ENCODE assay signal across 21 cellular contexts in genomic region chr12:62895351-62895750, GRCh38. TPM values are rescaled to one million over a fixed set of nuclear protein-coding genes. Genes with fewer than 3 reads are reported as not detected.
A peak's percentile ranks its signal among the peaks of the same experiment; 100 is the strongest.
DNase-seq lines count a peak whose midpoint lies in the region; ATAC-seq, FAIRE-seq and TF ChIP-seq lines count a peak whose summit lies in the region.
"Had no signal": no experiment of that assay in that cellular context is flagged by ENCODE, and none has a peak within 500 bp of the region (broad histone marks: within the 10 kb centered on the region; RNA-seq: fewer than 3 reads in every experiment).

No MANE protein-coding gene starts in this region.

- H3K4me1 ChIP-seq in HepG2 (ENCODE audit: insufficient read depth, low read length) (peaks cover 89% of the 10 kb centered on the region), right lobe of liver (peaks cover 0 to 6% (median 0%) of the 10 kb centered on the region in 4 donors)

- in situ Hi-C loops in HepG2 (cut with HindIII; ENCODE audit: extremely low pct_ligation_motif_present, low pct_unique_long_range_greater_than_20kb), result no loop called here

- H3K4me2 ChIP-seq in HepG2 (ENCODE audit: low read depth, low read length), result peak overlapping the region; percentile 25

- H3K79me2 ChIP-seq in HepG2 (ENCODE audit: insufficient read depth, low read length), result peaks cover 75% of the 10 kb centered on the region

- H3K36me3 ChIP-seq in HepG2 (replicated peaks in 1 of 2; ENCODE audit: control insufficient read depth in 1 of 2, insufficient read depth in 2 of 2, low read length in 2 of 2) (peaks cover 1 to 6% of the 10 kb centered on the region in 2 experiments; a peak in 2 of 5 replicates), right lobe of liver (no peaks in the 10 kb centered on the region)

- CTCF ChIA-PET in HepG2 (lab: Yijun Ruan, JAX; ENCODE audit: low intra/inter-chr PET ratio, low total read pairs), result no interaction called here

- peak; percentile 25 for DNase-seq in HepG2 (ENCODE audit: low spot score)
- no peak for DNase-seq in right lobe of liver
- DNase-seq in NCI-H146 treated with DMSO at 0.1 percent for 48 hours (lab: John Stamatoyannopoulos, UW; ENCODE audit: unreplicated experiment), result peak; percentile 31
- peak; percentile 40 for DNase-seq in brain pericyte (ENCODE audit: low read depth, low spot score)
- DNase-seq in NCI-H1694 (lab: John Stamatoyannopoulos, UW), result no peak
- DNase-seq in NCI-H2196 (lab: John Stamatoyannopoulos, UW; ENCODE audit: unreplicated experiment), result no peak
- no peak for DNase-seq in pons (ENCODE audit: low spot score)
- DNase-seq: 8988T; ACHN; C1 segment of cervical spinal cord; CD4-positive, alpha-beta T cell; DMS153; DMS79 treated with DMSO at 0.1 percent for 48 hours; EL; GDM1; HCEC 1CT had no signal

- H3K9ac ChIP-seq in HepG2 (ENCODE audit: insufficient read depth, low read depth, low read length), result no peak overlapping the region

- H3K27ac ChIP-seq in HepG2 (ENCODE audit: extremely low read length, insufficient read depth, low read length) (peak overlapping the region; percentile 32), right lobe of liver (no peak overlapping the region)
- H3K27ac ChIP-seq: HL-60 had no signal

- H3K27me3 ChIP-seq in HepG2 (ENCODE audit: control insufficient read depth in 1 of 2, insufficient read depth in 2 of 2, low read length in 2 of 2) (no peaks in the 10 kb centered on the region), right lobe of liver (no peaks in the 10 kb centered on the region)

- H2AFZ ChIP-seq in HepG2 (ENCODE audit: low read length), result no peak overlapping the region

- no peak for FAIRE-seq in HepG2 (lab: Jason Lieb, UNC)
- FAIRE-seq: D721Med, GM19239, H1 had no signal

- TF ChIP-seq CTCF in HepG2 (CRISPR knock-in tag; IDR thresholded peaks at IDR 0.05) (no peak), right lobe of liver (IDR thresholded peaks at IDR 0.05) (no peak)

- TF ChIP-seq RAD21 in HepG2 (CRISPR knock-in tag; IDR thresholded peaks at IDR 0.05), result no peak

- H4K20me1 ChIP-seq in HepG2 (ENCODE audit: insufficient read depth, low read length), result no peaks in the 10 kb centered on the region

- H3K9me3 ChIP-seq in HepG2 (ENCODE audit: low read length) (no peaks in the 10 kb centered on the region), right lobe of liver (no peaks in the 10 kb centered on the region)

- 20% methylated on average over 1 of the region's 1 CpG for WGBS in HepG2 (ENCODE audit: low lambda C conversion rate)
- no CpG with 5 or more reads among the region's 1 CpG for WGBS in right lobe of liver (ENCODE audit: insufficient coverage, low coverage, low lambda C conversion rate, missing lambda C conversion rate)

- intact Hi-C loops in HepG2 (cut with micrococcal nuclease; ENCODE audit: unreplicated experiment), result no loop called here
- intact Hi-C loops in right lobe of liver (cut with DNase I), result no loop called here

- TF ChIP-seq EP300 in HepG2 (IDR thresholded peaks at IDR 0.05; ENCODE audit: low read depth in 2 of 2, low read length in 2 of 2) (no peak; a peak in 1 of 4 replicates), HepG2 (CRISPR knock-in tag; IDR thresholded peaks at IDR 0.05; ENCODE audit: borderline replicate concordance) (no peak)

- ATAC-seq in HepG2 (no peak), right lobe of liver (no peak)

- TF ChIP-seq POLR2A in HepG2 (IDR thresholded peaks at IDR 0.05; ENCODE audit: insufficient read depth in 1 of 2, low read depth in 2 of 2, low read length in 2 of 2) (no peak), right lobe of liver (IDR thresholded peaks at IDR 0.05) (no peak)

- no peak overlapping the region for H3K4me3 ChIP-seq in HepG2 (replicated peaks in 1 of 3; ENCODE audit: insufficient read depth in 1 of 3, low read depth in 2 of 3, low read length in 3 of 3)
- no peak overlapping the region for H3K4me3 ChIP-seq in right lobe of liver

- POLR2A ChIA-PET in HepG2 (lab: Yijun Ruan, JAX), result no interaction called here

- BruUV-seq in HepG2 (replicated peaks; lab: Mats Ljungman, UMichigan), result no TSS peak

TF ChIP-seq in HepG2, 621 proteins besides CTCF, POLR2A, EP300 and RAD21:
- TF ChIP-seq, protein P1, sequence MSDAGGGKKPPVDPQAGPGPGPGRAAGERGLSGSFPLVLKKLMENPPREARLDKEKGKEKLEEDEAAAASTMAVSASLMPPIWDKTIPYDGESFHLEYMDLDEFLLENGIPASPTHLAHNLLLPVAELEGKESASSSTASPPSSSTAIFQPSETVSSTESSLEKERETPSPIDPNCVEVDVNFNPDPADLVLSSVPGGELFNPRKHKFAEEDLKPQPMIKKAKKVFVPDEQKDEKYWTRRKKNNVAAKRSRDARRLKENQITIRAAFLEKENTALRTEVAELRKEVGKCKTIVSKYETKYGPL (CRISPR knock-in tag; IDR thresholded peaks at IDR 0.05), result no peak
- TF ChIP-seq SALL1 (CRISPR knock-in tag; IDR thresholded peaks at IDR 0.05) (peak; percentile 30; the same call in 1 of the 2 replicates), TBX2 (CRISPR knock-in tag; IDR thresholded peaks at IDR 0.05; ENCODE audit: borderline replicate concordance) (peak; percentile 24; the same call in 1 of the 2 replicates), SIX4 (CRISPR knock-in tag; IDR thresholded peaks at IDR 0.05) (peak; percentile 92), ZFP90 (CRISPR knock-in tag; IDR thresholded peaks at IDR 0.05; ENCODE audit: borderline replicate concordance) (0 out of 2 replicates have a peak, but pooled peaks have one; percentile 55), ZNF30 (CRISPR knock-in tag; IDR thresholded peaks at IDR 0.05) (no peak), REPIN1 (CRISPR knock-in tag; IDR thresholded peaks at IDR 0.05; ENCODE audit: borderline replicate concordance, low read depth) (0 out of 2 replicates have a peak, but pooled peaks have one; percentile 30), ZNF441 (CRISPR knock-in tag; IDR thresholded peaks at IDR 0.05; ENCODE audit: borderline replicate concordance) (no peak), ZNF644 (CRISPR knock-in tag; IDR thresholded peaks at IDR 0.05; ENCODE audit: low read depth) (peak; percentile 40; the same call in 1 of the 2 replicates), SIX1 (CRISPR knock-in tag; IDR thresholded peaks at IDR 0.05; ENCODE audit: borderline replicate concordance) (peak; percentile 91), ZMYM4 (CRISPR knock-in tag; IDR thresholded peaks at IDR 0.05) (peak; percentile 81), ISL2 (CRISPR knock-in tag; IDR thresholded peaks at IDR 0.05) (0 out of 2 replicates have a peak, but pooled peaks have one; percentile 45), ZBTB7B (CRISPR knock-in tag; IDR thresholded peaks at IDR 0.05) (0 out of 2 replicates have a peak, but pooled peaks have one; percentile 32), BCL6 (CRISPR knock-in tag; IDR thresholded peaks at IDR 0.05) (peak; percentile 79), MAZ (IDR thresholded peaks at IDR 0.05; ENCODE audit: borderline replicate concordance, low read depth, low read length) (no peak), MAZ (CRISPR knock-in tag; IDR thresholded peaks at IDR 0.05; ENCODE audit: low read depth) (no peak), GATAD2A (CRISPR knock-in tag; IDR thresholded peaks at IDR 0.05) (0 out of 2 replicates have a peak, but pooled peaks have one; percentile 10)
- TF ChIP-seq, protein P2, sequence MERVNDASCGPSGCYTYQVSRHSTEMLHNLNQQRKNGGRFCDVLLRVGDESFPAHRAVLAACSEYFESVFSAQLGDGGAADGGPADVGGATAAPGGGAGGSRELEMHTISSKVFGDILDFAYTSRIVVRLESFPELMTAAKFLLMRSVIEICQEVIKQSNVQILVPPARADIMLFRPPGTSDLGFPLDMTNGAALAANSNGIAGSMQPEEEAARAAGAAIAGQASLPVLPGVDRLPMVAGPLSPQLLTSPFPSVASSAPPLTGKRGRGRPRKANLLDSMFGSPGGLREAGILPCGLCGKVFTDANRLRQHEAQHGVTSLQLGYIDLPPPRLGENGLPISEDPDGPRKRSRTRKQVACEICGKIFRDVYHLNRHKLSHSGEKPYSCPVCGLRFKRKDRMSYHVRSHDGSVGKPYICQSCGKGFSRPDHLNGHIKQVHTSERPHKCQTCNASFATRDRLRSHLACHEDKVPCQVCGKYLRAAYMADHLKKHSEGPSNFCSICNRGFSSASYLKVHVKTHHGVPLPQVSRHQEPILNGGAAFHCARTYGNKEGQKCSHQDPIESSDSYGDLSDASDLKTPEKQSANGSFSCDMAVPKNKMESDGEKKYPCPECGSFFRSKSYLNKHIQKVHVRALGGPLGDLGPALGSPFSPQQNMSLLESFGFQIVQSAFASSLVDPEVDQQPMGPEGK (CRISPR knock-in tag; IDR thresholded peaks at IDR 0.05), result peak; percentile 19; the same call in 1 of the 2 replicates

RNA-seq across cellular contexts. Expression of gene PPM1H, which starts 39.6 kb away (rescaled TPM):
- total RNA-seq in HepG2 (2016; rRNA removed; fragmentation: Illumina TruSeq; extraction: Trizol), result 38.1 and 42.0 TPM in 2 replicates
- total RNA-seq in HepG2 (2016; cell fraction: cytosol; rRNA removed; fragmentation: Illumina TruSeq; extraction: Trizol; ENCODE audit: low read depth), result 3.3 and 5.2 TPM in 2 replicates
- 35.2 and 37.3 TPM in 2 replicates for total RNA-seq in HepG2 (2016; cell fraction: insoluble cytoplasmic fraction; rRNA removed; fragmentation: Illumina TruSeq; extraction: Trizol)
- 19.9 and 22.6 TPM in 2 replicates for total RNA-seq in HepG2 (2016; cell fraction: membrane; rRNA removed; fragmentation: Illumina TruSeq; extraction: Trizol)
- 29.6 and 34.5 TPM in 2 replicates for total RNA-seq in HepG2 (2016; cell fraction: nucleus; rRNA removed; fragmentation: Illumina TruSeq; extraction: Trizol)
- polyA plus RNA-seq in HepG2 (2011; rRNA removed), result 16.9 and 29.1 TPM in 2 replicates
- polyA plus RNA-seq in HepG2 (2011; cell fraction: cytosol; rRNA removed), result 19.3 and 19.9 TPM in 2 replicates
- 19.8 and 26.0 TPM in 2 replicates for polyA plus RNA-seq in HepG2 (2011; cell fraction: nucleus; rRNA removed)
- polyA plus RNA-seq in HepG2 (2012), result 9.9 and 26.1 TPM in 2 replicates
- polyA plus RNA-seq in HepG2 (2016; cell fraction: cytosol; fragmentation: Illumina TruSeq; extraction: Trizol; ENCODE audit: low read depth), result 1.6 and 1.8 TPM in 2 replicates
- 32.1 and 32.9 TPM in 2 replicates for polyA plus RNA-seq in HepG2 (2016; cell fraction: insoluble cytoplasmic fraction; fragmentation: Illumina TruSeq; extraction: Trizol; ENCODE audit: low read depth)
- polyA plus RNA-seq in HepG2 (2016; cell fraction: membrane; fragmentation: Illumina TruSeq; extraction: Trizol; ENCODE audit: low read depth), result 8.9 and 10.6 TPM in 2 replicates
- 24.8 and 26.5 TPM in 2 replicates for polyA plus RNA-seq in HepG2 (2016; cell fraction: nucleus; fragmentation: Illumina TruSeq; extraction: Trizol; ENCODE audit: insufficient read depth, low read depth)
- polyA minus RNA-seq in HepG2 (2011; rRNA and poly(A)+ RNA removed; ENCODE audit: low replicate concordance), result 8.3 and 68.0 TPM in 2 replicates
- polyA minus RNA-seq in HepG2 (2011; cell fraction: cytosol; rRNA and poly(A)+ RNA removed), result 32.6 and 42.5 TPM in 2 replicates
- 39.3 and 42.1 TPM in 2 replicates for polyA minus RNA-seq in HepG2 (2011; cell fraction: nucleus; rRNA and poly(A)+ RNA removed)
- total RNA-seq in right lobe of liver, result 1 to 10 TPM; 3.8 to 9.2 (median 6.5) TPM
- total RNA-seq: B cell; CD4-positive, alpha-beta T cell had no signal

Comparison
In these comparisons a context has a peak if more than half of its experiments do, and no peak if none do; other contexts are left out.
1. DNase-seq: peak in HepG2 (single experiment), NCI-H146 treated with DMSO at 0.1 percent for 48 hours (single experiment) and brain pericyte (single experiment); none in right lobe of liver (0 of 3), NCI-H1694 (single experiment), NCI-H2196 (single experiment) and pons (single experiment).